12 cellular contexts compared by ENCODE assay signal in the genomic region with DNA sequence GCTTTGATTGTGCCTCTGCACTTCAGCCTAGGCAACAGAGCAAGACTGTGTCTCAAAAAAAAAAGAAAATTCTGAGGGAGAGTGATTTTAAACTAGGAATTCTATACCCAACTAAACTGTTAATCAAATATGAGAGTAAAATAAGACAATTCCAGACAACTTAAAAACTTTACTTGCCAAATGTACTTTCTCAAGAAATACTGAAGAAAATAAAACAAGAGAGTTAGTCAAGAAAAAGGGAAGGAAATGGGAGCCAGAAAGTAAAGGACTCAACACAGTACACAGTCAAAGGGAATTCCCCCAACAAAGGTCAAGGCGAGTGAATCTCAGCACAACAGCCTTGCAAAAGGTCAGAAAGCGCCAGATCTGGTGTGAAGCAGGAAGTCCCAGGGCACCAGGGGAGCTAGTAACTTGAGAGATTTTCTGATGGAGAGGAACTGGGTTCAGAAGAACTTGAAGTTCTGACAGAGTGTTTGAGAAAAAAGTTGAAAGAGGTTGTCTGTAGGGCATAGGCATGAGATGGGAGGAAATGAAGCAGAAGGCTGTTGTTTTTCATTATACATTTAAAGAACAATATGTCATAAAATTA. TPM values are rescaled to one million over a fixed set of nuclear protein-coding genes. Genes with fewer than 3 reads are reported as not detected.
A peak's percentile ranks its signal among the peaks of the same experiment; 100 is the strongest.
DNase-seq lines count a peak whose midpoint lies in the region; ATAC-seq and TF ChIP-seq lines count a peak whose summit lies in the region.
"Had no signal": no experiment of that assay in that cellular context is flagged by ENCODE, and none has a peak within 500 bp of the region (broad histone marks: within the 10 kb centered on the region; RNA-seq: fewer than 3 reads in every experiment).

No MANE protein-coding gene starts in this region.

- ATAC-seq in heart left ventricle (peak in 3 of 4 donors; percentile 51 to 85 (median 61)), WTC11 (no peak), left lung (peak; percentile 90), HG02885 (IDR thresholded peaks at IDR 0.05; ENCODE audit: poor library complexity, unreplicated experiment) (no peak)
- ATAC-seq: Panc1 had no signal

- no peak overlapping the region for H3K4me3 Mint-ChIP-seq in WTC11

- TF ChIP-seq POLR2A in heart left ventricle (IDR thresholded peaks at IDR 0.05) (no peak), transverse colon (IDR thresholded peaks at IDR 0.05) (no peak)

- no peak for TF ChIP-seq EP300 in transverse colon (IDR thresholded peaks at IDR 0.05; ENCODE audit: low read depth)

- peak overlapping the region in 1 of 12 donors; percentile 78 for H3K27ac ChIP-seq in heart left ventricle
- H3K27ac ChIP-seq in left lung, result peak overlapping the region in 1 of 2 donors; percentile 64
- peak overlapping the region in 3 of 4 donors; percentile 24 to 38 (median 25) for H3K27ac ChIP-seq in transverse colon

- H3K36me3 Mint-ChIP-seq in WTC11, result peaks cover 40% of the 10 kb centered on the region

- no peaks in the 10 kb centered on the region for H3K4me1 Mint-ChIP-seq in WTC11

- peaks cover 0 to 48% (median 0%) of the 10 kb centered on the region in 12 donors for H3K4me1 ChIP-seq in heart left ventricle
- peaks cover 0 to 31% of the 10 kb centered on the region in 2 donors for H3K4me1 ChIP-seq in left lung
- H3K4me1 ChIP-seq in transverse colon, result no peaks in the 10 kb centered on the region

- in situ Hi-C loops in transverse colon (cut with MboI; ENCODE audit: low pct_ligation_motif_present in 1 of 4, low pct_unique_long_range_greater_than_20kb in 1 of 4, low sequenced_read_pairs in 3 of 4), result no loop called here

- intact Hi-C loops in heart left ventricle (cut with DNase I), result no loop called here
- intact Hi-C loops in cardiac septum (cut with DNase I), result no loop called here
- intact Hi-C loops in left lung (cut with DNase I), result no loop called here
- intact Hi-C loops in transverse colon (cut with DNase I; ENCODE audit: low total_unique reads), result no loop called here

- DNase-seq in heart left ventricle, result peak in 2 of 5 donors; percentile 24 to 45
- no peak for DNase-seq in cardiac septum (ENCODE audit: low spot score)
- DNase-seq in WTC11 (ENCODE audit: low spot score), result no peak
- DNase-seq in left lung, result peak in 1 of 2 donors; percentile 68
- DNase-seq in transverse colon, result no peak
- no peak for DNase-seq in C1 segment of cervical spinal cord (lab: John Stamatoyannopoulos, UW)
- no peak for DNase-seq in hippocampal formation (lab: John Stamatoyannopoulos, UW)
- DNase-seq: Calu3, NCI-H2029 had no signal

- H3K36me3 ChIP-seq in heart left ventricle (no peaks in the 10 kb centered on the region), left lung (no peaks in the 10 kb centered on the region), transverse colon (no peaks in the 10 kb centered on the region)

- peaks cover 5% of the 10 kb centered on the region for H3K27me3 Mint-ChIP-seq in WTC11 (ENCODE audit: low read depth)
- H3K27me3 Mint-ChIP-seq: progenitor cell of endocrine pancreas had no signal

- WGBS in heart left ventricle, 4 donors, result 38 to 75% (median 67%) methylated on average over 2 of the region's 2 CpGs
- WGBS in transverse colon (ENCODE audit: low coverage in 1 of 2), 2 donors, result 18 to 40% methylated on average over 2 of the region's 2 CpGs

- peaks cover 67% of the 10 kb centered on the region for H3K9me3 Mint-ChIP-seq in WTC11

- TF ChIP-seq CTCF in heart left ventricle (IDR thresholded peaks at IDR 0.05), result no peak
- no peak for TF ChIP-seq CTCF in WTC11 (IDR thresholded peaks at IDR 0.05)
- no peak for TF ChIP-seq CTCF in left lung (IDR thresholded peaks at IDR 0.05)
- TF ChIP-seq CTCF in transverse colon (IDR thresholded peaks at IDR 0.05), result no peak

- H3K9me3 ChIP-seq in heart left ventricle (peaks cover 0 to 13% (median 0%) of the 10 kb centered on the region in 12 donors), left lung (no peaks in the 10 kb centered on the region), transverse colon (peaks cover 0 to 3% of the 10 kb centered on the region in 2 donors)

- 0 out of 2 replicates have a peak overlapping the region, but pooled peaks have one; percentile 1 for H3K27ac Mint-ChIP-seq in WTC11
- H3K27ac Mint-ChIP-seq: progenitor cell of endocrine pancreas had no signal

- POLR2A ChIA-PET in WTC11 (lab: Charles Lee), result no interaction called here

- no peak overlapping the region for H3K4me3 ChIP-seq in heart left ventricle
- no peak overlapping the region for H3K4me3 ChIP-seq in left lung
- H3K4me3 ChIP-seq in transverse colon, result no peak overlapping the region

- CTCF ChIA-PET in WTC11 (lab: Charles Lee), result interaction anchor here (1.0 kb wide), 1 partner anchor 22 kb away, joined by 3 read pairs; the partner anchor contains the start of gene TBC1D8

- no peaks in the 10 kb centered on the region for H3K27me3 ChIP-seq in heart left ventricle
- H3K27me3 ChIP-seq in left lung, result no peaks in the 10 kb centered on the region
- H3K27me3 ChIP-seq in transverse colon, result no peaks in the 10 kb centered on the region

TF ChIP-seq in WTC11, 78 proteins besides CTCF, POLR2A, EP300 and RAD21 (continues in another document):
- TF ChIP-seq AFF4 (CRISPR knock-in tag; IDR thresholded peaks at IDR 0.05; ENCODE audit: borderline replicate concordance) (no peak), ZNF532 (CRISPR knock-in tag; IDR thresholded peaks at IDR 0.05; ENCODE audit: borderline replicate concordance) (no peak), PRRX2 (CRISPR knock-in tag; IDR thresholded peaks at IDR 0.05) (no peak), GTF2I (CRISPR knock-in tag; conservative IDR thresholded peaks at IDR 0.05) (no peak), ZNF317 (CRISPR knock-in tag; IDR thresholded peaks at IDR 0.05; ENCODE audit: borderline replicate concordance, low read depth) (no peak), JAZF1 (CRISPR knock-in tag; IDR thresholded peaks at IDR 0.05) (no peak), ZNF671 (CRISPR knock-in tag; IDR thresholded peaks at IDR 0.05) (no peak)
- TF ChIP-seq, protein P1, sequence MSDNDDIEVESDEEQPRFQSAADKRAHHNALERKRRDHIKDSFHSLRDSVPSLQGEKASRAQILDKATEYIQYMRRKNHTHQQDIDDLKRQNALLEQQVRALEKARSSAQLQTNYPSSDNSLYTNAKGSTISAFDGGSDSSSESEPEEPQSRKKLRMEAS (CRISPR knock-in tag; IDR thresholded peaks at IDR 0.05), result no peak

RNA-seq across cellular contexts. Expression of gene TBC1D8, which starts 22.6 kb away (rescaled TPM):
- 10 to 100 TPM; 36.9 to 61.7 (median 53.3) TPM for total RNA-seq in heart left ventricle
- 10 to 100 TPM; 30.1 to 35.8 TPM for polyA plus RNA-seq in heart left ventricle
- 52.3 TPM for total RNA-seq in cardiac septum
- total RNA-seq in WTC11 (2021), result 30.3 to 51.7 TPM (median 32.0 TPM) in 3 replicates
- total RNA-seq in left lung, result 10 to 100 TPM; 11.7 to 22.1 TPM
- 100 to 1,000 TPM in 1 of 4 donors, 10 to 100 TPM in 3; 26.5 to 232 (median 88.4) TPM for total RNA-seq in transverse colon

Comparison
In these comparisons a context has a peak if more than half of its experiments do, and no peak if none do; other contexts are left out.
1. ATAC-seq: peak in heart left ventricle (3 of 4) and left lung (single experiment); none in WTC11 (single experiment) and HG02885 (single experiment).